Comparison of ENCODE assay signal across 24 cellular contexts in the genomic region with DNA sequence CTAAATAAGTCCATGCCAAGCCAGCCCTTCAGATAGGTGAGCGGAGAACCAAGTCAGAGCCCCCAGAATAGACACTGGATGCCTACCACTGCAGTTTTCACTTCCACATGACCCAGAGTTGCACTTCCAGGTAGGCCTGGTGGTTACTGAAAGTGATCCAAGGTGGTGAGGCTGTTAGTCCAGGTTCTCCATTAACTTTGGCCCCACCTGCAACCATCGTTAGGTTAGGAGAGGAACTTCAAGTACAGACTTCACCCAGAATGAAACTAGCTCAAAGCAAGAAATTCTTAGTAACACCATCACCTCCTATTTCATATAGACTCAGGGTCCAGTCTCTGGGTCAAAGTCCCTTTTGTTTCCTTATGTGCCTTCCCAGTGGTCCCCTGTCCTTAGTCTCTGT.
DNase-seq lines count a peak whose midpoint lies in the region; ATAC-seq lines count a peak whose summit lies in the region.
"Had no signal": no experiment of that assay in that cellular context is flagged by ENCODE, and none has a peak within 500 bp of the region (broad histone marks: within the 10 kb centered on the region; RNA-seq: fewer than 3 reads in every experiment).

No MANE protein-coding gene starts in this region.

- H3K36me3 ChIP-seq in SK-N-MC (ENCODE audit: insufficient read depth, low read length): no peaks in the 10 kb centered on the region
- H3K36me3 ChIP-seq: thyroid gland had no signal

- ATAC-seq in GM18498 (IDR thresholded peaks at IDR 0.05; ENCODE audit: unreplicated experiment) (peak; percentile 64), GM19468 (IDR thresholded peaks at IDR 0.05; ENCODE audit: extremely low read depth, unreplicated experiment) (peak; percentile 37), HG03097 (IDR thresholded peaks at IDR 0.05; ENCODE audit: low FRiP score, unreplicated experiment) (peak; percentile 53), HG03108 (IDR thresholded peaks at IDR 0.05; ENCODE audit: unreplicated experiment) (no peak)
- ATAC-seq: foreskin keratinocyte, psoas muscle had no signal

- H3K27ac ChIP-seq in SK-N-MC: peak overlapping the region; percentile 99
- H3K27ac ChIP-seq: foreskin keratinocyte, psoas muscle, skin epidermis, thyroid gland had no signal

- peak overlapping the region; percentile 73 for H3K9ac ChIP-seq in SK-N-MC (ENCODE audit: insufficient read length)

- no peaks in the 10 kb centered on the region for H3K9me3 ChIP-seq in SK-N-MC (ENCODE audit: low read depth, low read length)
- H3K9me3 ChIP-seq: psoas muscle, thyroid gland had no signal

- peak overlapping the region; percentile 60; the same call in 1 of the 2 replicates for H3K4me3 ChIP-seq in SK-N-MC
- H3K4me3 ChIP-seq: lung, psoas muscle, skin epidermis, thyroid gland had no signal

- DNase-seq in SK-N-MC (ENCODE audit: low read depth, low spot score) (no peak), DMS114 treated with DMSO at 0.1 percent for 48 hours (lab: John Stamatoyannopoulos, UW; ENCODE audit: unreplicated experiment) (no peak), C1 segment of cervical spinal cord (lab: John Stamatoyannopoulos, UW) (no peak)
- no peak for DNase-seq in NK-92 treated with Interleukin-12 subunit alpha and Interleukin-12 subunit beta, amount 100 ng/mL, for 24 hours (lab: John Stamatoyannopoulos, UW)
- DNase-seq: ACHN; activated CD4-positive, CD25-positive, alpha-beta regulatory T cell; activated T-cell treated with anti-CD3 and anti-CD28 coated beads, Interleukin-2, amount 50 U/mL, for 48 hours; aorta; DMS 273 treated with DMSO at 0.1 percent for 48 hours; foreskin keratinocyte; hypothalamus; NCI-H1105; NCI-H2081 treated with DMSO at 0.1 percent for 48 hours; NCI-H446; psoas muscle; stimulated activated naive CD4-positive, alpha-beta T cell treated with Interleukin-2 at 50 U/mL for 16 hours; T1000; thyroid gland had no signal
